Comparison of ENCODE assay signal across 8 cellular contexts in the genomic region with DNA sequence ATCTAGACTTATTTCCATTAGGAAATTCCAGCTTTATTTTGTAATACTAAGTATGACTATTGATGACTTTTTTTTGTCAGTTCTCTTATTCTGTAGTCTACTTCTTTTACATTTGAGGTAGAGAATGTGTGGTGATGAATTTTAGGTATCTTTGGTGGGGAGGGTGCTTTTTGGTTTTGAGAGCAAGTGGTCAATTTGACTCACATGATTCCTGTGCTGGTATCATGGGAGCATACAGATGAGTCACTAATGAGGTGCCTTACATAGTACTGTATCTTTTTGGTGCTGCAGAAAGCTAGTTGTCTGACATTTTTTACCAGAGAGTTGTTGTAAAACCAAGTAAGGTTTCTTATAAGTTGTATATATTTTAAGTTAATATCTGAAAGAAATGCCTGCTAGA. TPM values are rescaled to one million over a fixed set of nuclear protein-coding genes. Genes with fewer than 3 reads are reported as not detected.
DNase-seq lines count a peak whose midpoint lies in the region; ATAC-seq, FAIRE-seq and TF ChIP-seq lines count a peak whose summit lies in the region.

No MANE protein-coding gene starts in this region.

- H3K9ac ChIP-seq in endodermal cell (ENCODE audit: extremely low read depth, low read length, poor library complexity, severe bottlenecking), result no peak overlapping the region

- H3K27me3 Mint-ChIP-seq in endodermal cell (ENCODE audit: insufficient read depth), result no peaks in the 10 kb centered on the region

- H3K27ac ChIP-seq in gastroesophageal sphincter, result no peak overlapping the region
- no peak overlapping the region for H3K27ac ChIP-seq in endodermal cell (ENCODE audit: low read depth, low read length)

- H3K4me1 ChIP-seq in gastroesophageal sphincter (peaks cover 0 to 53% (median 9%) of the 10 kb centered on the region in 3 donors), endodermal cell (ENCODE audit: control insufficient read depth, insufficient read depth, low read length) (no peaks in the 10 kb centered on the region)

- no peaks in the 10 kb centered on the region for H3K36me3 ChIP-seq in bronchial epithelial cell (ENCODE audit: control insufficient read depth, insufficient read depth, low read length)
- no peaks in the 10 kb centered on the region for H3K36me3 ChIP-seq in gastroesophageal sphincter
- peaks cover 38% of the 10 kb centered on the region for H3K36me3 ChIP-seq in endodermal cell (ENCODE audit: control insufficient read depth, insufficient read depth, low read length)

- no peak for TF ChIP-seq EP300 in gastroesophageal sphincter (IDR thresholded peaks at IDR 0.05)

- FAIRE-seq in bronchial epithelial cell (lab: Jason Lieb, UNC), result no peak

- H3K27me3 ChIP-seq in bronchial epithelial cell (ENCODE audit: control insufficient read depth, insufficient read depth, low read length) (no peaks in the 10 kb centered on the region), gastroesophageal sphincter (no peaks in the 10 kb centered on the region), endodermal cell (ENCODE audit: control insufficient read depth, insufficient read depth, low read length, poor library complexity, severe bottlenecking) (no peaks in the 10 kb centered on the region)

- intact Hi-C loops in head of caudate nucleus (cut with DNase I), result no loop called here

- H3K36me3 Mint-ChIP-seq in endodermal cell (ENCODE audit: low read depth), result peaks cover 46% of the 10 kb centered on the region

- H3K9me3 Mint-ChIP-seq in endodermal cell, result peaks cover 20% of the 10 kb centered on the region

- TF ChIP-seq POLR2A in gastroesophageal sphincter (IDR thresholded peaks at IDR 0.05), result no peak

- H3K4me3 ChIP-seq in bronchial epithelial cell (ENCODE audit: low read depth, low read length) (no peak overlapping the region), gastroesophageal sphincter (no peak overlapping the region), endodermal cell (ENCODE audit: low read length) (no peak overlapping the region)

- TF ChIP-seq CTCF in bronchial epithelial cell (IDR thresholded peaks at IDR 0.05; ENCODE audit: insufficient read depth, low read length, severe bottlenecking) (no peak), gastroesophageal sphincter (IDR thresholded peaks at IDR 0.05) (no peak), endodermal cell (conservative IDR thresholded peaks at IDR 0.05) (no peak)

- no peak overlapping the region for H3K27ac Mint-ChIP-seq in endodermal cell

- peak; percentile 36 for DNase-seq in A172 (ENCODE audit: low spot score)
- peak; percentile 66 for DNase-seq in bronchial epithelial cell (ENCODE audit: low read depth)
- no peak for DNase-seq in NCI-H1092 (lab: John Stamatoyannopoulos, UW)
- DNase-seq in head of caudate nucleus, result no peak
- no peak for DNase-seq in endodermal cell

- H3K9me3 ChIP-seq in gastroesophageal sphincter (no peaks in the 10 kb centered on the region), endodermal cell (ENCODE audit: control insufficient read depth, low read length) (peaks cover 31% of the 10 kb centered on the region)

- ATAC-seq in GM18907 (IDR thresholded peaks at IDR 0.05; ENCODE audit: unreplicated experiment) (peak; percentile 95), HG03135 (IDR thresholded peaks at IDR 0.05; ENCODE audit: unreplicated experiment) (peak; percentile 74), gastroesophageal sphincter (no peak)

- H3K4me3 Mint-ChIP-seq in endodermal cell, result no peak overlapping the region

- H3K4me1 Mint-ChIP-seq in endodermal cell, result no peaks in the 10 kb centered on the region

RNA-seq across cellular contexts. Expression of a gene that starts 35.3 kb away (rescaled TPM):
- total RNA-seq in A172 (2014; rRNA removed; shearing (Covaris generic)), result 114 and 125 TPM in 2 replicates
- total RNA-seq in bronchial epithelial cell, result 46.1 and 55.7 TPM in 2 replicates
- total RNA-seq in gastroesophageal sphincter, result 10 to 100 TPM; 54.4 to 71.6 (median 62.7) TPM
- total RNA-seq in endodermal cell, result 10 to 100 TPM; 51.8 to 54.4 TPM
- 35.9 TPM for polyA plus RNA-seq in endodermal cell (2013, experiment 1 of 2)
- polyA plus RNA-seq in endodermal cell (2013, experiment 2 of 2), result 38.4 TPM

Comparison
In these comparisons a context has a peak if more than half of its experiments do, and no peak if none do; other contexts are left out.
1. DNase-seq: peak in A172 (single experiment) and bronchial epithelial cell (single experiment); none in NCI-H1092 (single experiment), head of caudate nucleus (0 of 42) and endodermal cell (single experiment).